9 cellular contexts compared by ENCODE assay signal in the genomic region with DNA sequence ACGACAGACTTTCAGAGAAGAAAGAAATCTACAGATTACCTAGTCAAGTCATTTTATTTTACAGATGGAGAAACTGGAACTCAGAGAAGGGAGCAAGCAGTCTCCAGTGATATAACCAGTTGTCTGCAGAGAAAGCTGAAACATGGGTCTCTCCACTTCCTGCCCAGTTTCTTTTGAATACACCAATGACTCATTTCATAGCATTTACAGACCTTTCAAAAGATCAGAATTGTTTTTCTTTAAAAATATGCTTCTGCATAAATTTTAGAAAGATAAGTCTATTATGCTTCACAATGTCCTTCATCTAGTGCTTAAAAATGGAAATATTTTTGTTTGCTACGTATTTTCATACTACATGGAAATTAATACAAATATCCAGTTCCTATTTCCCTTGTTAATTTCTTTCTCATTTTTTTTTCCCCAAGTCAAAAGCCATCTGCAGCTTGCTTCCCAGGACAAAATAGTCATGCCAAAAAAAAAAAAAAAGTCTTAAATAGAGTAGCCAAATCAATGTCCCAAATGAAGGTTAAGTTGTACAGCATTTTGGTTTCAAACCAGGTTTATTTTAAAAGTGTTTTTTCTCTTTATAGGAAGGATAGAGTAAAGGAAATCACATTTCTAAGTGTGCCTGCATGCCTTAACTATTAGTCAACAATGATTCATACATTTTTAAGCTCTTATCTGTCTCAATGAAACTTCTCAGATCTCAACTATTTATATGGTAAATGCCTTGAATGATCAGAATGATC. TPM values are rescaled to one million over a fixed set of nuclear protein-coding genes. Genes with fewer than 3 reads are reported as not detected.
DNase-seq lines count a peak whose midpoint lies in the region; TF ChIP-seq lines count a peak whose summit lies in the region.
"Had no signal": no experiment of that assay in that cellular context is flagged by ENCODE, and none has a peak within 500 bp of the region (broad histone marks: within the 10 kb centered on the region; RNA-seq: fewer than 3 reads in every experiment).

No MANE protein-coding gene starts in this region.

- no peak overlapping the region for H3K9ac ChIP-seq in mucosa of rectum (ENCODE audit: low read depth in 1 of 2, low read length in 2 of 2)

- H3K9me3 ChIP-seq in HEK293 (ENCODE audit: control insufficient read depth, insufficient read depth, low read depth, low read length), result no peaks in the 10 kb centered on the region
- no peaks in the 10 kb centered on the region for H3K9me3 ChIP-seq in breast epithelium
- H3K9me3 ChIP-seq in mucosa of rectum (ENCODE audit: control insufficient read depth in 2 of 2, low read length in 2 of 2), result no peaks in the 10 kb centered on the region

- CTCF ChIA-PET in HEK293 (lab: Yijun Ruan, JAX), result interaction anchor here (0.5 to 2.4 kb wide), 5 partner anchors 57 to 1783 kb away, joined by 3 to 7 read pairs (median 4); no protein-coding TSS in a partner anchor

- intact Hi-C loops in breast epithelium (cut with DNase I; ENCODE audit: low total_unique reads), result no loop called here

- DNase-seq in NOMO-1 treated with DMSO at 0.1 percent for 48 hours (lab: John Stamatoyannopoulos, UW; ENCODE audit: unreplicated experiment) (peak; percentile 48), NOMO-1 treated with dmso at 0.1 percent for 144 hours (lab: John Stamatoyannopoulos, UW; ENCODE audit: unreplicated experiment) (no peak), M059J (ENCODE audit: low read depth) (peak; percentile 89), breast epithelium (ENCODE audit: low spot score in 2 of 2) (no peak), NCI-H187 (lab: John Stamatoyannopoulos, UW) (no peak), hypothalamus (lab: John Stamatoyannopoulos, UW) (no peak)

- H3K27me3 ChIP-seq in breast epithelium, result no peaks in the 10 kb centered on the region
- H3K27me3 ChIP-seq in mucosa of rectum (ENCODE audit: control insufficient read depth in 2 of 2, insufficient read depth in 2 of 2, low read length in 2 of 2), result no peaks in the 10 kb centered on the region

- H3K27ac ChIP-seq in HEK293 (ENCODE audit: extremely low read depth, low read depth, low read length) (no peak overlapping the region), breast epithelium (peak overlapping the region; percentile 28 to 51), mucosa of rectum (ENCODE audit: low read depth in 2 of 2, low read length in 2 of 2) (peak overlapping the region; percentile 56 to 67)
- H3K27ac ChIP-seq: 22Rv1 had no signal

- TF ChIP-seq POLR2A in breast epithelium (IDR thresholded peaks at IDR 0.05), result no peak

- no peak overlapping the region for H3K4me3 ChIP-seq in HEK293 (ENCODE audit: low read depth, low read length)
- H3K4me3 ChIP-seq in breast epithelium, result no peak overlapping the region
- H3K4me3 ChIP-seq in mucosa of rectum (ENCODE audit: low read length in 2 of 2), result no peak overlapping the region

- H3K36me3 ChIP-seq in HEK293 (ENCODE audit: control insufficient read depth in 2 of 2, insufficient read depth in 1 of 2, low read length in 2 of 2), result no peaks in the 10 kb centered on the region
- H3K36me3 ChIP-seq in breast epithelium, result no peaks in the 10 kb centered on the region
- no peaks in the 10 kb centered on the region for H3K36me3 ChIP-seq in mucosa of rectum (ENCODE audit: control insufficient read depth in 2 of 2, insufficient read depth in 2 of 2, low read length in 2 of 2)

- TF ChIP-seq CTCF in HEK293 (tag by site-specific recombination; IDR thresholded peaks at IDR 0.05) (no peak), breast epithelium (IDR thresholded peaks at IDR 0.05) (no peak)

- peaks cover 7% of the 10 kb centered on the region; the same call in 1 of the 2 replicates for H3K4me1 ChIP-seq in HEK293 (ENCODE audit: control insufficient read depth, insufficient read depth, low read length)
- no peaks in the 10 kb centered on the region for H3K4me1 ChIP-seq in breast epithelium
- H3K4me1 ChIP-seq in mucosa of rectum (ENCODE audit: control insufficient read depth in 2 of 2, insufficient read depth in 2 of 2, low read length in 2 of 2), result peaks cover 2 to 8% of the 10 kb centered on the region in 2 donors

- POLR2A ChIA-PET in HEK293 (lab: Yijun Ruan, JAX), result interaction anchor here (0.6 to 1.6 kb wide), 2 partner anchors 37 to 63 kb away, joined by 3 to 8 read pairs; a partner anchor contains a TSS

TF ChIP-seq in HEK293, 187 proteins besides CTCF, POLR2A, EP300 and RAD21:
- peak; percentile 33; the same call in 1 of the 2 replicates for TF ChIP-seq ZNF366 (tag by site-specific recombination; conservative IDR thresholded peaks at IDR 0.05)
- no peak for TF ChIP-seq ZNF623 (tag by site-specific recombination; IDR thresholded peaks at IDR 0.05)
- no peak for TF ChIP-seq MZF1 (tag by site-specific recombination; IDR thresholded peaks at IDR 0.05; ENCODE audit: borderline replicate concordance)
TF ChIP-seq in HEK293: peak in this region for 1.

RNA-seq across cellular contexts. Expression of a gene that starts 36.9 kb away (rescaled TPM):
- total RNA-seq in M059J (2014; rRNA removed; shearing (Covaris generic)), result 28.3 and 31.2 TPM in 2 replicates
- 10 to 100 TPM; 14.7 to 28.7 (median 24.8) TPM for total RNA-seq in breast epithelium

Comparison
In these comparisons a context has a peak if more than half of its experiments do, and no peak if none do; other contexts are left out.
1. DNase-seq: peak in NOMO-1 treated with DMSO at 0.1 percent for 48 hours (single experiment) and M059J (single experiment); none in NOMO-1 treated with dmso at 0.1 percent for 144 hours (single experiment), breast epithelium (0 of 2), NCI-H187 (0 of 2) and hypothalamus (0 of 51).